Comparison of ENCODE assay signal across 8 cellular contexts in genomic region chr10:110496553-110497437, GRCh38. TPM values are rescaled to one million over a fixed set of nuclear protein-coding genes. Genes with fewer than 3 reads are reported as not detected.
DNase-seq lines count a peak whose midpoint lies in the region; ATAC-seq and TF ChIP-seq lines count a peak whose summit lies in the region.

No MANE protein-coding gene starts in this region.

- H3K27ac ChIP-seq in iPS DF 6.9 (ENCODE audit: low read length) (no peak overlapping the region), spleen (peak overlapping the region; percentile 87 to 95 (median 91))

- no peak for ATAC-seq in activated T-cell treated with anti-CD3 and anti-CD28 coated beads, Interleukin-2, amount 50 U/mL, for 4 hours
- ATAC-seq in HG02610 (IDR thresholded peaks at IDR 0.05; ENCODE audit: unreplicated experiment) (no peak), HG03175 (IDR thresholded peaks at IDR 0.05; ENCODE audit: unreplicated experiment) (no peak)

- H3K4me3 ChIP-seq in iPS DF 6.9 (ENCODE audit: low read length) (peak overlapping the region; percentile 74), spleen (peak overlapping the region; percentile 46 to 75 (median 66))

- H3K9me3 ChIP-seq in iPS DF 6.9 (ENCODE audit: control insufficient read depth, insufficient read depth, low read length) (no peaks in the 10 kb centered on the region), spleen (no peaks in the 10 kb centered on the region)

- H3K4me1 Mint-ChIP-seq in activated CD4-positive, alpha-beta T cell treated with anti-CD3 and anti-CD28 coated beads, Interleukin-2, amount 10 ng/mL, durations not matched to agents 7 days and 5 days, result peaks cover 49% of the 10 kb centered on the region
- H3K4me1 Mint-ChIP-seq in activated T-cell treated with anti-CD3 and anti-CD28 coated beads, Interleukin-2, amount 50 U/mL, for 4 hours (ENCODE audit: low read depth), result peaks cover 42% of the 10 kb centered on the region

- no peak for DNase-seq in activated CD4-positive, alpha-beta T cell treated with anti-CD3 and anti-CD28 coated beads, Interleukin-2, amount 10 ng/mL, durations not matched to agents 7 days and 5 days
- DNase-seq in activated CD4-positive, alpha-beta T cell treated with anti-CD3 and anti-CD28 coated beads for 48 hours, result no peak
- no peak for DNase-seq in activated T-cell treated with anti-CD3 and anti-CD28 coated beads, Interleukin-2, amount 50 U/mL, for 4 hours
- DNase-seq in iPS DF 6.9 (ENCODE audit: low read depth, low spot score), result no peak
- DNase-seq in spleen, result peak; percentile 74
- no peak for DNase-seq in GOT3 (lab: John Stamatoyannopoulos, UW)

- H3K4me1 ChIP-seq in iPS DF 6.9 (ENCODE audit: control insufficient read depth, insufficient read depth, low read length) (peaks cover 12% of the 10 kb centered on the region; the same call in 1 of the 2 replicates), spleen (peaks cover 30 to 67% (median 54%) of the 10 kb centered on the region in 6 donors)

- no peaks in the 10 kb centered on the region; the same call in 1 of the 2 replicates for H3K27me3 ChIP-seq in iPS DF 6.9 (ENCODE audit: control insufficient read depth, insufficient read depth, low read length)
- H3K27me3 ChIP-seq in spleen (replicated peaks in 1 of 7), result peaks cover 0 to 29% (median 0%) of the 10 kb centered on the region in 7 donors

- peak overlapping the region; percentile 89 for H3K27ac Mint-ChIP-seq in activated CD4-positive, alpha-beta T cell treated with anti-CD3 and anti-CD28 coated beads, Interleukin-2, amount 10 ng/mL, durations not matched to agents 7 days and 5 days

- no peaks in the 10 kb centered on the region for H3K9me3 Mint-ChIP-seq in activated CD4-positive, alpha-beta T cell treated with anti-CD3 and anti-CD28 coated beads, Interleukin-2, amount 10 ng/mL, durations not matched to agents 7 days and 5 days
- H3K9me3 Mint-ChIP-seq in activated T-cell treated with anti-CD3 and anti-CD28 coated beads, Interleukin-2, amount 50 U/mL, for 4 hours, result no peaks in the 10 kb centered on the region

- no peaks in the 10 kb centered on the region for H3K36me3 ChIP-seq in iPS DF 6.9 (ENCODE audit: control insufficient read depth, insufficient read depth, low read length)
- no peaks in the 10 kb centered on the region for H3K36me3 ChIP-seq in spleen

- no peak for TF ChIP-seq CTCF in spleen (IDR thresholded peaks at IDR 0.05 in 8 of 11, conservative IDR thresholded peaks at IDR 0.05 in 3 of 11)

- H3K36me3 Mint-ChIP-seq in activated CD4-positive, alpha-beta T cell treated with anti-CD3 and anti-CD28 coated beads, Interleukin-2, amount 10 ng/mL, durations not matched to agents 7 days and 5 days (ENCODE audit: low read depth), result peaks cover 11% of the 10 kb centered on the region
- H3K36me3 Mint-ChIP-seq in activated T-cell treated with anti-CD3 and anti-CD28 coated beads, Interleukin-2, amount 50 U/mL, for 4 hours (ENCODE audit: insufficient read depth), result peaks cover 28% of the 10 kb centered on the region

- no CpG with 5 or more reads among the region's 22 CpGs for WGBS in iPS DF 6.9 (ENCODE audit: insufficient coverage, insufficient read length)
- 20 to 32% (median 25%) methylated on average over 22 of the region's 22 CpGs for WGBS in spleen, 5 donors

- CTCF ChIA-PET in activated CD4-positive, alpha-beta T cell treated with anti-CD3 and anti-CD28 coated beads, Interleukin-2, amount 10 ng/mL, durations not matched to agents 7 days and 5 days (lab: Charles Lee), result interaction anchor here (0.9 to 1.4 kb wide), 6 partner anchors 13 to 143 kb away, joined by 3 read pairs; no protein-coding TSS in a partner anchor

- no peak for TF ChIP-seq POLR2A in spleen (IDR thresholded peaks at IDR 0.05)

- intact Hi-C loops in spleen (cut with DNase I; ENCODE audit: low total_unique reads), result no loop called here

- peak overlapping the region; percentile 88 for H3K4me3 Mint-ChIP-seq in activated CD4-positive, alpha-beta T cell treated with anti-CD3 and anti-CD28 coated beads, Interleukin-2, amount 10 ng/mL, durations not matched to agents 7 days and 5 days
- H3K4me3 Mint-ChIP-seq in activated T-cell treated with anti-CD3 and anti-CD28 coated beads, Interleukin-2, amount 50 U/mL, for 4 hours, result peak overlapping the region; percentile 96

- no peaks in the 10 kb centered on the region for H3K27me3 Mint-ChIP-seq in activated CD4-positive, alpha-beta T cell treated with anti-CD3 and anti-CD28 coated beads, Interleukin-2, amount 10 ng/mL, durations not matched to agents 7 days and 5 days
- H3K27me3 Mint-ChIP-seq in activated T-cell treated with anti-CD3 and anti-CD28 coated beads, Interleukin-2, amount 50 U/mL, for 4 hours (ENCODE audit: low read depth), result no peaks in the 10 kb centered on the region

- POLR2A ChIA-PET in activated CD4-positive, alpha-beta T cell treated with anti-CD3 and anti-CD28 coated beads, Interleukin-2, amount 10 ng/mL, durations not matched to agents 7 days and 5 days (lab: Charles Lee), result no interaction called here

RNA-seq across cellular contexts. Expression of gene DUSP5, which starts 0.9 kb away (rescaled TPM):
- 10 to 100 TPM; 24.8 to 25.9 TPM for total RNA-seq in activated CD4-positive, alpha-beta T cell treated with anti-CD3 and anti-CD28 coated beads, Interleukin-2, amount 10 ng/mL, durations not matched to agents 7 days and 5 days
- total RNA-seq in activated T-cell treated with anti-CD3 and anti-CD28 coated beads, Interleukin-2, amount 50 U/mL, for 4 hours, result 10 to 100 TPM; 33.5 to 57.1 (median 56.5) TPM
- 10 to 100 TPM; 17.2 to 71.8 (median 35.6) TPM for total RNA-seq in spleen
- 10 to 100 TPM in 2 of 3 donors, 1 to 10 TPM in 1; 9.7 to 17.2 (median 15.7) TPM for polyA plus RNA-seq in spleen
